ENCODE assay signal across 19 cellular contexts in the genomic region with DNA sequence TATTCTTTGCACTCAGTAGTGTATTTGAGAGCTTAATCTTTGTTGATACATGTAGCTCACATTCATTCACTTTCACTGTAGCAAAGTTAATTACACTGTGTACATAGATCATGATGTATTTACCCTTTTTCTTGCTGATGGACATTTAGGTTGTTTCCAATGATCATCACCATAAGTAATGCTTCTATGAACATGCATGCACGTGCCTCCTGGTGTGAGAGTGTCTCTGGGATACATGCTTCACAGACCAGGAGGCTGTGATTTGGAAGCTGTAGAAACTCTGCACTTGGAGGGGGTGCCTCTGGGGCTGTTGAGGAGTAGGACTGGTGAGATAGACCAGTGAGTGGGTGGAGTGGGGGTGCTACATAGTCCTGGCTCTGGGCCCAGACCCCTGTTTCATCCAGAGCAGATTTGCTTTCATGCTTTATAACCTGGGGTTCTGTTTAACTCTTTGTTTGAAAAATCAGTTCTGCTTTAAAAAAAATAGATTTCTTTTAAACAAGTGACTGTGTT.
"Had no signal": no experiment of that assay in that cellular context is flagged by ENCODE, and none has a peak within 500 bp of the region (broad histone marks: within the 10 kb centered on the region; RNA-seq: fewer than 3 reads in every experiment).

No MANE protein-coding gene starts in this region.

- H3K9me3 ChIP-seq: right atrium auricular region, upper lobe of left lung had no signal

- H3K4me3 ChIP-seq: right atrium auricular region, upper lobe of left lung had no signal

- H3K27me3 ChIP-seq: foreskin keratinocyte, right atrium auricular region, upper lobe of left lung had no signal

- H3K27ac ChIP-seq: foreskin keratinocyte had no signal

- H3K27me3 Mint-ChIP-seq: progenitor cell of endocrine pancreas had no signal

- ATAC-seq: foreskin keratinocyte; left ventricle myocardium superior; natural killer cell treated with Interleukin-12 subunit alpha and Interleukin-12 subunit beta and Interleukin-15 and Interleukin-18, amount 100 ng/mL, for 72 hours had no signal

- H3K9me3 Mint-ChIP-seq: activated naive CD8-positive, alpha-beta T cell treated with anti-CD3 and anti-CD28 coated beads for 36 hours; activated T-helper 1 cell treated with anti-CD3 and anti-CD28 coated beads, Interleukin-12 subunit alpha, Interleukin-12 subunit beta, Interleukin-2, Interleukin-4 antibody, amounts not matched to agents 30 ng/mL and 10 ng/mL and 1 ng/mL, durations not matched to agents 14 hours and 24 hours and 36 hours; natural killer cell treated with Interleukin-12 subunit alpha and Interleukin-12 subunit beta and Interleukin-15 and Interleukin-18, amount 100 ng/mL, for 72 hours had no signal

- H3K4me3 Mint-ChIP-seq: activated CD4-positive, alpha-beta T cell treated with anti-CD3 and anti-CD28 coated beads, Interleukin-2, amount 10 ng/mL, durations not matched to agents 7 days and 5 days; activated naive CD8-positive, alpha-beta T cell treated with anti-CD3 and anti-CD28 coated beads for 36 hours; activated T-helper 1 cell treated with anti-CD3 and anti-CD28 coated beads, Interleukin-12 subunit alpha, Interleukin-12 subunit beta, Interleukin-2, Interleukin-4 antibody, amounts not matched to agents 30 ng/mL and 10 ng/mL and 1 ng/mL, durations not matched to agents 14 hours and 24 hours and 36 hours; brain; natural killer cell treated with Interleukin-12 subunit alpha and Interleukin-12 subunit beta and Interleukin-15 and Interleukin-18, amount 100 ng/mL, for 72 hours had no signal

- H3K36me3 ChIP-seq: right atrium auricular region, upper lobe of left lung had no signal

- DNase-seq: activated CD4-positive, alpha-beta T cell treated with anti-CD3 and anti-CD28 coated beads, Interleukin-2, amount 10 ng/mL, durations not matched to agents 7 days and 5 days; activated CD4-positive, CD25-positive, alpha-beta regulatory T cell; activated naive CD8-positive, alpha-beta T cell treated with anti-CD3 and anti-CD28 coated beads for 36 hours; amygdala; effector CD8-positive, alpha-beta T cell; foreskin keratinocyte; kidney glomerular epithelial cell; left ventricle myocardium superior; mesendoderm; nucleus accumbens; small intestine; stimulated activated CD4-positive, alpha-beta T cell treated with anti-CD3 and anti-CD28 coated beads, Interleukin-4, amount 100 ng/mL, for 24 hours; stimulated activated naive CD4-positive, alpha-beta T cell; upper lobe of left lung had no signal

- H3K36me3 Mint-ChIP-seq: activated naive CD8-positive, alpha-beta T cell treated with anti-CD3 and anti-CD28 coated beads for 36 hours; brain; natural killer cell treated with Interleukin-12 subunit alpha and Interleukin-12 subunit beta and Interleukin-15 and Interleukin-18, amount 100 ng/mL, for 72 hours had no signal

- H3K27ac Mint-ChIP-seq: activated CD4-positive, alpha-beta T cell treated with anti-CD3 and anti-CD28 coated beads, Interleukin-2, amount 10 ng/mL, durations not matched to agents 7 days and 5 days; activated naive CD8-positive, alpha-beta T cell treated with anti-CD3 and anti-CD28 coated beads for 36 hours; activated T-helper 1 cell treated with anti-CD3 and anti-CD28 coated beads, Interleukin-12 subunit alpha, Interleukin-12 subunit beta, Interleukin-2, Interleukin-4 antibody, amounts not matched to agents 30 ng/mL and 10 ng/mL and 1 ng/mL, durations not matched to agents 14 hours and 24 hours and 36 hours; natural killer cell treated with Interleukin-12 subunit alpha and Interleukin-12 subunit beta and Interleukin-15 and Interleukin-18, amount 100 ng/mL, for 72 hours had no signal
